In genomic region chr13:64639206-64639605, GRCh38 we compare ENCODE assay signal across 17 cellular contexts.
DNase-seq lines count a peak whose midpoint lies in the region; ATAC-seq, FAIRE-seq and TF ChIP-seq lines count a peak whose summit lies in the region.
"Had no signal": no experiment of that assay in that cellular context is flagged by ENCODE, and none has a peak within 500 bp of the region (broad histone marks: within the 10 kb centered on the region; RNA-seq: fewer than 3 reads in every experiment).

No MANE protein-coding gene starts in this region.

- DNase-seq in A673 (ENCODE audit: low spot score) (peak; percentile 7), IMR-90 (no peak), GM12878 (ENCODE audit: low read depth, low spot score) (no peak), iris pigment epithelial cell (ENCODE audit: low read depth) (peak; percentile 58), left cardiac atrium (no peak), AG08395 (ENCODE audit: low spot score) (no peak)
- no peak for DNase-seq in activated CD8-positive, alpha-beta memory T cell treated with anti-CD3 and anti-CD28 coated beads, Interleukin-2, amount 10 ng/mL, durations not matched to agents 7 days and 5 days
- DNase-seq: BE2C, GOT3, KBM-7, NCI-H1436 treated with DMSO at 0.1 percent for 48 hours, NCI-H226, SK-N-SH, T-helper 1 cell had no signal

- H3K9me3 ChIP-seq in A673 (ENCODE audit: low read depth, low read length, poor library complexity, severe bottlenecking) (no peaks in the 10 kb centered on the region), IMR-90 (ENCODE audit: control insufficient read depth, insufficient read depth, low read length) (no peaks in the 10 kb centered on the region), GM12878 (replicated peaks; ENCODE audit: control insufficient read depth, insufficient read depth, low read length) (no peaks in the 10 kb centered on the region)
- H3K9me3 ChIP-seq: BE2C, SK-N-SH had no signal

- in situ Hi-C loops in IMR-90 (cut with MboI; ENCODE audit: low sequenced_read_pairs): no loop called here
- in situ Hi-C loops in GM12878 (cut with MboI): no loop called here

- no peak overlapping the region for H3K56ac ChIP-seq in IMR-90 (ENCODE audit: extremely low read depth, insufficient read depth, low read length)

- no peak overlapping the region for H3K27ac Mint-ChIP-seq in activated CD8-positive, alpha-beta memory T cell treated with anti-CD3 and anti-CD28 coated beads, Interleukin-2, amount 10 ng/mL, durations not matched to agents 7 days and 5 days

- no peak overlapping the region for H2BK5ac ChIP-seq in IMR-90 (ENCODE audit: low read depth, low read length, poor library complexity, severe bottlenecking)

- H3K4me3 Mint-ChIP-seq in activated CD8-positive, alpha-beta memory T cell treated with anti-CD3 and anti-CD28 coated beads, Interleukin-2, amount 10 ng/mL, durations not matched to agents 7 days and 5 days: no peak overlapping the region

- no peak for FAIRE-seq in GM12878 (lab: Jason Lieb, UNC)
- FAIRE-seq: D721Med had no signal

- no peaks in the 10 kb centered on the region for H4K20me1 ChIP-seq in IMR-90 (ENCODE audit: insufficient read depth, low read length)
- H4K20me1 ChIP-seq in GM12878 (ENCODE audit: control insufficient read depth, insufficient read depth): no peaks in the 10 kb centered on the region

- dilution Hi-C loops in IMR-90 (cut with HindIII; ENCODE audit: low sequenced_read_pairs, unreplicated experiment): no loop called here

- peak overlapping the region; percentile 59; the same call in 1 of the 2 replicates for H3K14ac ChIP-seq in IMR-90 (replicated peaks; ENCODE audit: low read depth, low read length)

- H3K27me3 ChIP-seq in A673 (replicated peaks; ENCODE audit: insufficient read depth, low read depth, low read length, poor library complexity) (no peaks in the 10 kb centered on the region), IMR-90 (ENCODE audit: control insufficient read depth, insufficient read depth, low read length) (no peaks in the 10 kb centered on the region), GM12878 (replicated peaks in 1 of 2; ENCODE audit: control insufficient read depth in 2 of 2, insufficient read depth in 2 of 2, low read length in 1 of 2) (no peaks in the 10 kb centered on the region)
- H3K27me3 ChIP-seq: BE2C had no signal

- H3K4me1 ChIP-seq in A673 (ENCODE audit: insufficient read depth, low read length, poor library complexity, severe bottlenecking) (no peaks in the 10 kb centered on the region), IMR-90 (ENCODE audit: control insufficient read depth, insufficient read depth, low read length) (no peaks in the 10 kb centered on the region), GM12878 (ENCODE audit: control insufficient read depth, insufficient read depth, low read length) (no peaks in the 10 kb centered on the region)
- H3K4me1 ChIP-seq: BE2C had no signal

- H3K4me2 ChIP-seq in IMR-90 (ENCODE audit: low read depth, low read length): no peak overlapping the region
- H3K4me2 ChIP-seq in GM12878 (ENCODE audit: control insufficient read depth, insufficient read depth): no peak overlapping the region
- H3K4me2 ChIP-seq: SK-N-SH had no signal

- peak overlapping the region; percentile 59; the same call in 1 of the 2 replicates for H2AK5ac ChIP-seq in IMR-90 (ENCODE audit: low read depth, low read length)

- no peak for TF ChIP-seq EP300 in GM12878 (IDR thresholded peaks at IDR 0.05; ENCODE audit: borderline replicate concordance in 1 of 2, control insufficient read depth in 1 of 2, low read depth in 2 of 2, low read length in 2 of 2)

- WGBS in IMR-90 (ENCODE audit: extremely low coverage in 2 of 2, insufficient read length in 1 of 2), 2 experiments: no CpG with 5 or more reads among the region's 3 CpGs
- 0% methylated on average over 3 of the region's 3 CpGs for WGBS in GM12878 (ENCODE audit: insufficient coverage, insufficient replicate concordance, low lambda C conversion rate, missing lambda C conversion rate)

- no peak for TF ChIP-seq RAD21 in IMR-90 (IDR thresholded peaks at IDR 0.05; ENCODE audit: low read length)
- no peak for TF ChIP-seq RAD21 in GM12878 (IDR thresholded peaks at IDR 0.05; ENCODE audit: insufficient read depth, low read depth, low read length)

- H3K23ac ChIP-seq in IMR-90 (ENCODE audit: low read depth, low read length): no peak overlapping the region

- peaks cover 3% of the 10 kb centered on the region for H3K9me1 ChIP-seq in IMR-90 (ENCODE audit: insufficient read depth, low read length)

- no peak overlapping the region for H2AK9ac ChIP-seq in IMR-90 (replicated peaks; ENCODE audit: low read depth, low read length, poor library complexity)

- POLR2A ChIA-PET in A673 (lab: Charles Lee; ENCODE audit: low non-redundant PET): no interaction called here
- POLR2A ChIA-PET in IMR-90 (lab: Charles Lee; ENCODE audit: unreplicated experiment): interaction anchor here (0.9 kb wide), 1 partner anchor 14 kb away, joined by 12 read pairs; no protein-coding TSS in a partner anchor
- POLR2A ChIA-PET in GM12878 (lab: Charles Lee): no interaction called here

- TF ChIP-seq CTCF in A673 (conservative IDR thresholded peaks at IDR 0.05; ENCODE audit: low read depth, low read length) (no peak), IMR-90 (conservative IDR thresholded peaks at IDR 0.05; ENCODE audit: low read depth, low read length) (no peak), GM12878 (IDR thresholded peaks at IDR 0.05 in 2 of 3, conservative IDR thresholded peaks at IDR 0.05 in 1 of 3; ENCODE audit: control insufficient read depth in 2 of 3, extremely low read depth in 1 of 3, insufficient read depth in 1 of 3, low read depth in 3 of 3, low read length in 3 of 3) (no peak)

- no peak overlapping the region for H4K91ac ChIP-seq in IMR-90 (ENCODE audit: insufficient read depth, low read depth, low read length)

- no peaks in the 10 kb centered on the region for H3K36me3 Mint-ChIP-seq in activated CD8-positive, alpha-beta memory T cell treated with anti-CD3 and anti-CD28 coated beads, Interleukin-2, amount 10 ng/mL, durations not matched to agents 7 days and 5 days

- no peak overlapping the region for H4K8ac ChIP-seq in IMR-90 (ENCODE audit: low read depth in 2 of 2, low read length in 2 of 2)

- H3K9ac ChIP-seq in IMR-90 (ENCODE audit: low read depth, low read length) (no peak overlapping the region), GM12878 (ENCODE audit: control insufficient read depth, insufficient read depth, low read length) (no peak overlapping the region)
- H3K9ac ChIP-seq: SK-N-SH had no signal

- H2BK20ac ChIP-seq in IMR-90 (ENCODE audit: low read depth, low read length): peak overlapping the region; percentile 76

- no peak for TF ChIP-seq POLR2A in IMR-90 (IDR thresholded peaks at IDR 0.05; ENCODE audit: low read depth, low read length)
- TF ChIP-seq POLR2A in GM12878 (IDR thresholded peaks at IDR 0.05; ENCODE audit: low read depth, low read length): no peak

- no peak overlapping the region for H2BK120ac ChIP-seq in IMR-90 (ENCODE audit: low read depth, low read length)

- H3K27ac ChIP-seq in A673 (ENCODE audit: low read depth, low read length, poor library complexity, severe bottlenecking): no peak overlapping the region
- no peak overlapping the region for H3K27ac ChIP-seq in IMR-90 (ENCODE audit: insufficient read depth, low read length)
- H3K27ac ChIP-seq in GM12878 (ENCODE audit: control insufficient read depth, insufficient read depth): no peak overlapping the region
- H3K27ac ChIP-seq: RWPE1 had no signal

- H2AFZ ChIP-seq in IMR-90 (replicated peaks; ENCODE audit: low read length, poor library complexity) (no peak overlapping the region), GM12878 (ENCODE audit: control insufficient read depth, low read depth, low read length) (no peak overlapping the region)

- no peak overlapping the region for H4K5ac ChIP-seq in IMR-90 (ENCODE audit: low read depth, low read length)

- no peak overlapping the region; the same call in 1 of the 2 replicates for H3K18ac ChIP-seq in IMR-90 (ENCODE audit: low read depth, low read length)

- H3K79me1 ChIP-seq in IMR-90 (ENCODE audit: low read depth in 1 of 2, low read length in 2 of 2): no peaks in the 10 kb centered on the region

- H3K79me2 ChIP-seq in GM12878 (ENCODE audit: control insufficient read depth, insufficient read depth, low read length): no peaks in the 10 kb centered on the region

- CTCF ChIA-PET in A673 (lab: Charles Lee): no interaction called here
- CTCF ChIA-PET in IMR-90 (lab: Yijun Ruan, JAX): no interaction called here
- CTCF ChIA-PET in GM12878 (lab: Yijun Ruan, JAX): no interaction called here
- CTCF ChIA-PET in activated CD8-positive, alpha-beta memory T cell treated with anti-CD3 and anti-CD28 coated beads, Interleukin-2, amount 10 ng/mL, durations not matched to agents 7 days and 5 days (lab: Charles Lee): no interaction called here

- BruUV-seq in A673 (replicated peaks; lab: Mats Ljungman, UMichigan) (no TSS peak), IMR-90 (replicated peaks; lab: Mats Ljungman, UMichigan) (no TSS peak), GM12878 (replicated peaks; lab: Mats Ljungman, UMichigan) (no TSS peak)

- no peaks in the 10 kb centered on the region for H3K4me1 Mint-ChIP-seq in activated CD8-positive, alpha-beta memory T cell treated with anti-CD3 and anti-CD28 coated beads, Interleukin-2, amount 10 ng/mL, durations not matched to agents 7 days and 5 days

- peaks cover 9% of the 10 kb centered on the region for H3K9me3 Mint-ChIP-seq in activated CD8-positive, alpha-beta memory T cell treated with anti-CD3 and anti-CD28 coated beads, Interleukin-2, amount 10 ng/mL, durations not matched to agents 7 days and 5 days (ENCODE audit: low read depth)

- H3K4me3 ChIP-seq in A673 (ENCODE audit: low read depth, low read length, poor library complexity, severe bottlenecking) (no peak overlapping the region), IMR-90 (ENCODE audit: insufficient read depth, low read depth, low read length) (no peak overlapping the region), GM12878 (no peak overlapping the region)

- no peak overlapping the region; the same call in 2 of the 3 replicates for H2BK15ac ChIP-seq in IMR-90 (ENCODE audit: low read depth, low read length)

- RAD21 ChIA-PET in GM12878 (lab: Charles Lee; ENCODE audit: unreplicated experiment): no interaction called here

- SMC1A ChIA-PET in GM12878 (lab: Charles Lee; ENCODE audit: uncharacterized antibody, unreplicated experiment): no interaction called here

- no peaks in the 10 kb centered on the region for H3K27me3 Mint-ChIP-seq in activated CD8-positive, alpha-beta memory T cell treated with anti-CD3 and anti-CD28 coated beads, Interleukin-2, amount 10 ng/mL, durations not matched to agents 7 days and 5 days

- H3K36me3 ChIP-seq in A673 (ENCODE audit: insufficient read depth, low read length, poor library complexity, severe bottlenecking) (no peaks in the 10 kb centered on the region), IMR-90 (ENCODE audit: control insufficient read depth, insufficient read depth, low read length) (no peaks in the 10 kb centered on the region), GM12878 (ENCODE audit: control insufficient read depth in 2 of 2, insufficient read depth in 2 of 2, low read length in 1 of 2) (no peaks in the 10 kb centered on the region)
- H3K36me3 ChIP-seq: BE2C had no signal

- no peak for ATAC-seq in IMR-90 (ENCODE audit: low read depth)
- ATAC-seq in GM12878: peak; percentile 31; the same call in 2 of the 3 replicates
- no peak for ATAC-seq in left cardiac atrium
- no peak for ATAC-seq in activated CD8-positive, alpha-beta memory T cell treated with anti-CD3 and anti-CD28 coated beads, Interleukin-2, amount 10 ng/mL, durations not matched to agents 7 days and 5 days
- ATAC-seq: HCT116 had no signal

- intact Hi-C loops in A673 (cut with micrococcal nuclease; ENCODE audit: unreplicated experiment) (no loop called here), IMR-90 (cut with micrococcal nuclease) (no loop called here), GM12878 (cut with micrococcal nuclease; ENCODE audit: unreplicated experiment) (no loop called here), left cardiac atrium (cut with DNase I) (no loop called here)

- no peak overlapping the region for H3K4ac ChIP-seq in IMR-90 (ENCODE audit: low read depth, low read length)

Comparison
In these comparisons a context has a peak if more than half of its experiments do, and no peak if none do; other contexts are left out.
1. DNase-seq: peak in A673 (single experiment) and iris pigment epithelial cell (single experiment); none in IMR-90 (single experiment), GM12878 (single experiment), left cardiac atrium (single experiment), activated CD8-positive, alpha-beta memory T cell treated with anti-CD3 and anti-CD28 coated beads, Interleukin-2, amount 10 ng/mL, durations not matched to agents 7 days and 5 days (single experiment) and AG08395 (single experiment).